ENCODE assay signal across 31 cellular contexts in genomic region chr3:143092191-143092590, GRCh38.
"Had no signal": no experiment of that assay in that cellular context is flagged by ENCODE, and none has a peak within 500 bp of the region (broad histone marks: within the 10 kb centered on the region; RNA-seq: fewer than 3 reads in every experiment).

No MANE protein-coding gene starts in this region.

- H3K4me3 ChIP-seq: ascending aorta, cardiac muscle cell had no signal

- ATAC-seq: activated CD4-positive, alpha-beta T cell treated with anti-CD3 and anti-CD28 coated beads for 36 hours; activated CD4-positive, CD25-positive, alpha-beta regulatory T cell treated with anti-CD3 and anti-CD28 coated beads, Interleukin-2, amount 50 U/mL, for 24 hours; activated CD8-positive, alpha-beta memory T cell treated with anti-CD3 and anti-CD28 coated beads, Interleukin-2, amount 10 ng/mL, durations not matched to agents 7 days and 5 days; activated CD8-positive, alpha-beta T cell treated with anti-CD3 and anti-CD28 coated beads, Interleukin-2, amount 10 ng/mL, durations not matched to agents 7 days and 5 days; activated naive CD8-positive, alpha-beta T cell treated with anti-CD3 and anti-CD28 coated beads, Interleukin-2, amount 50 U/mL, for 24 hours; WTC11 had no signal

- H3K4me1 ChIP-seq: ascending aorta had no signal

- H3K36me3 ChIP-seq: ascending aorta, cardiac muscle cell, WERI-Rb-1 had no signal

- H3K27ac ChIP-seq: ascending aorta, cardiac muscle cell, WERI-Rb-1 had no signal

- H3K9me3 ChIP-seq: ascending aorta had no signal

- DNase-seq: activated CD4-positive, alpha-beta memory T cell treated with anti-CD3 and anti-CD28 coated beads, Interleukin-2, amount 10 ng/mL, durations not matched to agents 7 days and 5 days; activated CD4-positive, alpha-beta T cell treated with anti-CD3 and anti-CD28 coated beads for 1 hour; activated CD4-positive, alpha-beta T cell treated with anti-CD3 and anti-CD28 coated beads for 36 hours; activated CD4-positive, alpha-beta T cell treated with anti-CD3 and anti-CD28 coated beads for 48 hours; activated CD4-positive, alpha-beta T cell treated with anti-CD3 and anti-CD28 coated beads, Interleukin-2, amount 10 ng/mL, durations not matched to agents 7 days and 5 days; activated CD4-positive, alpha-beta T cell treated with anti-CD3 and anti-CD28 coated beads, Interleukin-2, amount 50 U/mL, for 48 hours; activated CD4-positive, CD25-positive, alpha-beta regulatory T cell; activated CD8-positive, alpha-beta memory T cell treated with anti-CD3 and anti-CD28 coated beads for 24 hours; activated CD8-positive, alpha-beta memory T cell treated with anti-CD3 and anti-CD28 coated beads, Interleukin-2, amount 10 ng/mL, durations not matched to agents 7 days and 5 days; activated CD8-positive, alpha-beta memory T cell treated with anti-CD3 and anti-CD28 coated beads, Interleukin-2, amount 50 U/mL, for 48 hours; activated CD8-positive, alpha-beta T cell treated with anti-CD3 and anti-CD28 coated beads, Interleukin-2, amount 10 ng/mL, durations not matched to agents 7 days and 5 days; activated effector memory CD4-positive, alpha-beta T cell treated with Interleukin-2 at 50 U/mL for 16 hours; activated gamma-delta T cell; activated naive CD4-positive, alpha-beta T cell treated with anti-CD3 and anti-CD28 coated beads, Interleukin-2, amount 10 ng/mL, durations not matched to agents 7 days and 5 days; activated naive CD4-positive, alpha-beta T cell treated with Interleukin-2 at 50 U/mL for 16 hours; activated naive CD8-positive, alpha-beta T cell treated with anti-CD3 and anti-CD28 coated beads, Interleukin-2, amount 10 ng/mL, durations not matched to agents 7 days and 5 days; activated naive CD8-positive, alpha-beta T cell treated with anti-CD3 and anti-CD28 coated beads, Interleukin-2, amount 50 U/mL, for 24 hours; activated T-cell treated with anti-CD3 and anti-CD28 coated beads, Interleukin-2, amount 50 U/mL, for 24 hours; activated T-cell treated with anti-CD3 and anti-CD28 coated beads, Interleukin-2, amount 50 U/mL, for 48 hours; amygdala; anterior cingulate cortex; caudate nucleus; cerebellar nuclear complex; T-helper 1 cell; T-helper 9 cell had no signal

- FAIRE-seq: bronchial epithelial cell had no signal

- H3K27me3 ChIP-seq: ascending aorta, cardiac muscle cell had no signal
